ENCODE assay signal across 20 cellular contexts in the genomic region with DNA sequence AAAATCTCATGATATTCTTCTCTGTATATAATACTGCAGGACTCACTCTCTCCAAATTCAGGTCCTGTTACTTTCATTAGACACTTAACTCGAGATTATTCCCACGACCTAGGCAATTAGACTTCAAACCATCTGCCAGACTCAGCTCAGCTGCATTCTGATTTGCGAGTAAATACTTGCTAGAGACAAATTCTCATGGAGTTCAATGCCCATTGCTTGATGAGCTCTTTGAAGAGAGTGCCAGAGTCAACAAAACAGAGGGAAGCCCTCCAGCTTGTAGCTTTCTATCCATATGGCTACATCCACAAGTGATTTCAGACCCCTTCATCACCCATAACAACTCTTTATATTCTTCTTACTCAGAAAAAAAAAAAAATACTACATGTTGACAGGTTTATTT.
DNase-seq lines count a peak whose midpoint lies in the region; ATAC-seq, FAIRE-seq and TF ChIP-seq lines count a peak whose summit lies in the region.
"Had no signal": no experiment of that assay in that cellular context is flagged by ENCODE, and none has a peak within 500 bp of the region (broad histone marks: within the 10 kb centered on the region; RNA-seq: fewer than 3 reads in every experiment).

No MANE protein-coding gene starts in this region.

- H3K4me1 Mint-ChIP-seq in T-cell = no peaks in the 10 kb centered on the region
- H3K4me1 Mint-ChIP-seq: activated CD4-positive, alpha-beta memory T cell treated with anti-CD3 and anti-CD28 coated beads, Interleukin-2, amount 10 ng/mL, durations not matched to agents 7 days and 5 days; neural crest cell had no signal

- H3K27me3 Mint-ChIP-seq in T-cell = peaks cover 0 to 2% of the 10 kb centered on the region in 2 donors
- H3K27me3 Mint-ChIP-seq: activated CD4-positive, alpha-beta memory T cell treated with anti-CD3 and anti-CD28 coated beads, Interleukin-2, amount 10 ng/mL, durations not matched to agents 7 days and 5 days had no signal

- no peaks in the 10 kb centered on the region for H3K9me3 Mint-ChIP-seq in T-cell
- H3K9me3 Mint-ChIP-seq: activated CD4-positive, alpha-beta memory T cell treated with anti-CD3 and anti-CD28 coated beads, Interleukin-2, amount 10 ng/mL, durations not matched to agents 7 days and 5 days had no signal

- CTCF ChIA-PET in T-cell (lab: Charles Lee) = interaction anchor here in 1 of 2 donors (0.6 kb wide), 1 partner anchor 459 kb away, joined by 3 read pairs; no protein-coding TSS in a partner anchor

- POLR2A ChIA-PET in T-cell (lab: Charles Lee) = no interaction called here

- no peak for FAIRE-seq in GM12891 (lab: Jason Lieb, UNC)
- FAIRE-seq: A549 had no signal

- peak; percentile 27 for DNase-seq in Ammon's horn (ENCODE audit: low spot score)
- peak; percentile 98 for DNase-seq in NCI-H1092 treated with DMSO at 0.1 percent for 48 hours (lab: John Stamatoyannopoulos, UW)
- DNase-seq in NCI-H2171 (lab: John Stamatoyannopoulos, UW) = peak; percentile 97
- peak; percentile 74 for DNase-seq in NCI-H82 treated with DMSO at 0.1 percent for 48 hours (lab: John Stamatoyannopoulos, UW; ENCODE audit: unreplicated experiment)
- no peak for DNase-seq in GM12891 (ENCODE audit: insufficient read length, low spot score)
- no peak for DNase-seq in activated T-cell treated with anti-CD3 and anti-CD28 coated beads, Interleukin-2, amount 50 U/mL, for 48 hours
- no peak for DNase-seq in T-cell
- DNase-seq in retina = no peak
- DNase-seq: activated CD4-positive, alpha-beta memory T cell treated with anti-CD3 and anti-CD28 coated beads, Interleukin-2, amount 10 ng/mL, durations not matched to agents 7 days and 5 days; activated gamma-delta T cell; brain microvascular endothelial cell; effector CD8-positive, alpha-beta T cell; erythroblast; foreskin fibroblast; GOT3; IMR-90; upper lobe of left lung had no signal

- H3K4me3 Mint-ChIP-seq in T-cell = no peak overlapping the region
- H3K4me3 Mint-ChIP-seq: activated CD4-positive, alpha-beta memory T cell treated with anti-CD3 and anti-CD28 coated beads, Interleukin-2, amount 10 ng/mL, durations not matched to agents 7 days and 5 days; neural crest cell had no signal

- H3K27ac Mint-ChIP-seq in T-cell = no peak overlapping the region
- H3K27ac Mint-ChIP-seq: activated CD4-positive, alpha-beta memory T cell treated with anti-CD3 and anti-CD28 coated beads, Interleukin-2, amount 10 ng/mL, durations not matched to agents 7 days and 5 days had no signal

- no peak for ATAC-seq in T-cell (replicated peaks in 1 of 4)
- ATAC-seq: A549; activated CD4-positive, CD25-positive, alpha-beta regulatory T cell treated with anti-CD3 and anti-CD28 coated beads, Interleukin-2, amount 50 U/mL, for 24 hours had no signal

- no peaks in the 10 kb centered on the region for H3K36me3 Mint-ChIP-seq in T-cell

- no peak for TF ChIP-seq POLR2A in GM12891 (IDR thresholded peaks at IDR 0.05; ENCODE audit: low read depth, low read length)

TF ChIP-seq in GM12891, 5 proteins besides CTCF, POLR2A, EP300 and RAD21:
- TF ChIP-seq TAF1 (IDR thresholded peaks at IDR 0.05; ENCODE audit: low read depth, low read length) (no peak), POLR2AphosphoS5 (IDR thresholded peaks at IDR 0.05; ENCODE audit: low read depth, low read length) (no peak)

Comparison
In these comparisons a context has a peak if more than half of its experiments do, and no peak if none do; other contexts are left out.
1. DNase-seq: peak in Ammon's horn (single experiment), NCI-H1092 treated with DMSO at 0.1 percent for 48 hours (single experiment), NCI-H2171 (single experiment) and NCI-H82 treated with DMSO at 0.1 percent for 48 hours (single experiment); none in GM12891 (single experiment), activated T-cell treated with anti-CD3 and anti-CD28 coated beads, Interleukin-2, amount 50 U/mL, for 48 hours (0 of 2), T-cell (0 of 34) and retina (single experiment).